8 cellular contexts compared by ENCODE assay signal in genomic region chr16:11356573-11357331, GRCh38. TPM values are rescaled to one million over a fixed set of nuclear protein-coding genes. Genes with fewer than 3 reads are reported as not detected.
DNase-seq lines count a peak whose midpoint lies in the region; ATAC-seq and TF ChIP-seq lines count a peak whose summit lies in the region.

No MANE protein-coding gene starts in this region.

- POLR2A ChIA-PET in AG04449 (lab: Yijun Ruan, JAX): interaction anchor here (5.2 kb wide), 1 partner anchor 101 kb away, joined by 33 read pairs; the partner anchor contains the start of gene SOCS1

- no peak overlapping the region for H2AFZ ChIP-seq in GM23248
- H2AFZ ChIP-seq in OCI-LY3 (ENCODE audit: low read depth, low read length): no peak overlapping the region
- peak overlapping the region; percentile 56 for H2AFZ ChIP-seq in osteoblast (ENCODE audit: low read length)

- H3K27me3 ChIP-seq in GM23248 (replicated peaks; ENCODE audit: insufficient read depth) (no peaks in the 10 kb centered on the region), OCI-LY3 (ENCODE audit: low read depth, low read length) (peaks cover 36% of the 10 kb centered on the region), osteoblast (ENCODE audit: insufficient read depth, low read length) (no peaks in the 10 kb centered on the region)

- H4K20me1 ChIP-seq in GM23248 (ENCODE audit: insufficient read depth) (no peaks in the 10 kb centered on the region), OCI-LY3 (ENCODE audit: insufficient read depth, low read length) (no peaks in the 10 kb centered on the region), osteoblast (ENCODE audit: insufficient read depth, low read length) (no peaks in the 10 kb centered on the region)

- WGBS in GM23248 (ENCODE audit: low coverage in 1 of 2, low lambda C conversion rate in 2 of 2, missing lambda C conversion rate in 2 of 2), 2 experiments: 75% methylated on average over 15 of the region's 15 CpGs

- H3K9me2 ChIP-seq in GM23248 (ENCODE audit: insufficient read depth): no peaks in the 10 kb centered on the region

- H3K9me3 ChIP-seq in GM23248 (ENCODE audit: low read depth) (no peaks in the 10 kb centered on the region), OCI-LY3 (ENCODE audit: insufficient read depth, low read length) (no peaks in the 10 kb centered on the region), osteoblast (ENCODE audit: low read depth, low read length) (no peaks in the 10 kb centered on the region)

- H3K27ac ChIP-seq in GM23248 (peak overlapping the region; percentile 65), OCI-LY3 (ENCODE audit: low read length) (no peak overlapping the region), osteoblast (ENCODE audit: low read depth, low read length) (no peak overlapping the region)

- H3K79me2 ChIP-seq in GM23248 (ENCODE audit: insufficient read depth) (peaks cover 3% of the 10 kb centered on the region; the same call in 1 of the 2 replicates), OCI-LY3 (ENCODE audit: low read length) (peaks cover 6% of the 10 kb centered on the region; the same call in 1 of the 2 replicates), osteoblast (ENCODE audit: insufficient read depth, low read length) (no peaks in the 10 kb centered on the region)

- no peaks in the 10 kb centered on the region for H3K36me3 ChIP-seq in GM23248 (ENCODE audit: low read depth)
- peaks cover 23% of the 10 kb centered on the region for H3K36me3 ChIP-seq in OCI-LY3 (replicated peaks; ENCODE audit: low read depth, low read length)
- H3K36me3 ChIP-seq in osteoblast (ENCODE audit: insufficient read depth, low read length): no peaks in the 10 kb centered on the region

- H3K9ac ChIP-seq in GM23248: peak overlapping the region; percentile 44
- H3K9ac ChIP-seq in OCI-LY3 (ENCODE audit: low read length): no peak overlapping the region

- peaks cover 50% of the 10 kb centered on the region for H3K4me1 ChIP-seq in GM23248 (ENCODE audit: insufficient read depth)
- H3K4me1 ChIP-seq in OCI-LY3 (ENCODE audit: low read length): peaks cover 65% of the 10 kb centered on the region
- peaks cover 17% of the 10 kb centered on the region for H3K4me1 ChIP-seq in osteoblast (ENCODE audit: insufficient read depth, low read length)

- in situ Hi-C loops in GM23248 (cut with MboI): no loop called here

- peak; percentile 81 for TF ChIP-seq CTCF in AG04449 (IDR thresholded peaks at IDR 0.05; ENCODE audit: insufficient read depth, low read length, missing control alignments)
- TF ChIP-seq CTCF in OCI-LY3 (IDR thresholded peaks at IDR 0.05; ENCODE audit: low read depth, low read length): peak; percentile 87
- peak; percentile 82 for TF ChIP-seq CTCF in fibroblast of villous mesenchyme (IDR thresholded peaks at IDR 0.05; ENCODE audit: insufficient read depth, low read depth, low read length)
- peak; percentile 71 for TF ChIP-seq CTCF in osteoblast (IDR thresholded peaks at IDR 0.05; ENCODE audit: extremely low read depth, low read depth, low read length)

- DNase-seq in AG04449 (ENCODE audit: low read depth, low spot score) (no peak), GM23248 (peak; percentile 77), activated T-helper 1 cell treated with Interleukin-2 at 50 U/mL for 16 hours (ENCODE audit: low read depth) (peak; percentile 28), fibroblast of villous mesenchyme (ENCODE audit: low read depth) (peak; percentile 77), osteoblast (ENCODE audit: insufficient read length, low spot score, missing footprints) (peak; percentile 85)

- H3K4me3 ChIP-seq in AG04449 (ENCODE audit: low read depth, low read length) (no peak overlapping the region), GM23248 (no peak overlapping the region), OCI-LY3 (ENCODE audit: low read length) (no peak overlapping the region), fibroblast of villous mesenchyme (ENCODE audit: low read depth, low read length) (no peak overlapping the region), osteoblast (ENCODE audit: insufficient read depth, low read length) (no peak overlapping the region)

- peak overlapping the region; percentile 59 for H3K4me2 ChIP-seq in GM23248 (ENCODE audit: unreplicated experiment)
- peak overlapping the region; percentile 35 for H3K4me2 ChIP-seq in OCI-LY3 (ENCODE audit: low read length)
- H3K4me2 ChIP-seq in osteoblast (ENCODE audit: insufficient read depth, low read length): no peak overlapping the region

- CTCF ChIA-PET in AG04449 (lab: Yijun Ruan, JAX): interaction anchor here (0.6 to 12.8 kb wide), 31 partner anchors 8 to 440 kb away, joined by 3 to 155 read pairs (median 4); partner anchors contain the start of genes PRM2, SOCS1 and ZC3H7A

- ATAC-seq in GM21576 (IDR thresholded peaks at IDR 0.05; ENCODE audit: unreplicated experiment): no peak
- no peak for ATAC-seq in GM18870 (IDR thresholded peaks at IDR 0.05; ENCODE audit: unreplicated experiment)

- peaks cover 47% of the 10 kb centered on the region for H3F3A ChIP-seq in GM23248 (ENCODE audit: insufficient read depth)

RNA-seq across cellular contexts. Expression of gene RMI2, which starts 11.5 kb away (rescaled TPM):
- total RNA-seq in GM23248 (2014; rRNA removed; shearing (Covaris generic)): 8.5 and 20.6 TPM in 2 replicates
- 11.9 and 12.8 TPM in 2 replicates for polyA plus RNA-seq in GM23248 (2016; fragmentation: Nextera tagmentation; extraction: Ambion mirVana)
- total RNA-seq in fibroblast of villous mesenchyme (5.5 and 5.6 TPM in 2 replicates), osteoblast (1.4 and 1.8 TPM in 2 replicates)
